In the genomic region with DNA sequence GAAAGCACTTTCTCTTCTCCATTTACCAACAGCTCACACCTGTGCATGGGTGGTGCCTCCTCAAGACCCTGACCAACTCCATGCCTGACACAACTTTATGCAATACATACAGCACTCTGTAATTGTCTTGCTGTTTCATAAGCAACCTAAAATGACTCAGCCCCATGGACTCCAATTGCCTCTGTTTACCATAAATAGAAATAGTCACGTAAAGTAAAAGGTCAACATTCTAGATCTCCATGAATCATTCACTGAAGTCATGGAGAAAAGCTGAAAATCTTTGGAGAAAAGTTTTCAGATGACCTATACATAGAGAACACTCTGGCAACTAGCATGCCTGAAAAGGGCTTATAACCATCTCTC, we compare ENCODE assay signal across 10 cellular contexts.
DNase-seq lines count a peak whose midpoint lies in the region; ATAC-seq and TF ChIP-seq lines count a peak whose summit lies in the region.
"Had no signal": no experiment of that assay in that cellular context is flagged by ENCODE, and none has a peak within 500 bp of the region (broad histone marks: within the 10 kb centered on the region; RNA-seq: fewer than 3 reads in every experiment).

No MANE protein-coding gene starts in this region.

- TF ChIP-seq POLR2A in gastrocnemius medialis (IDR thresholded peaks at IDR 0.05), result no peak

- peak overlapping the region; percentile 72 to 85 (median 80) for H3K27ac ChIP-seq in gastrocnemius medialis

- H3K36me3 ChIP-seq in gastrocnemius medialis, result no peaks in the 10 kb centered on the region

- ATAC-seq in gastrocnemius medialis (peak; percentile 80 to 91), GM18870 (IDR thresholded peaks at IDR 0.05; ENCODE audit: unreplicated experiment) (no peak), HG03045 (IDR thresholded peaks at IDR 0.05; ENCODE audit: unreplicated experiment) (no peak)

- H3K4me3 ChIP-seq in GM12865 (ENCODE audit: low read depth, low read length) (no peak overlapping the region), fibroblast of pulmonary artery (replicated peaks; ENCODE audit: low read depth, low read length) (no peak overlapping the region), gastrocnemius medialis (peak overlapping the region in 1 of 4 donors; percentile 2)

- DNase-seq in GM12865 (ENCODE audit: low read depth) (peak; percentile 11), RPMI7951 (ENCODE audit: low read depth) (peak; percentile 72), fibroblast of pulmonary artery (ENCODE audit: low read depth) (peak; percentile 93), gastrocnemius medialis (no peak), NCI-H2171 (lab: John Stamatoyannopoulos, UW) (no peak), NCI-H82 (lab: John Stamatoyannopoulos, UW) (no peak)
- DNase-seq: activated B cell treated with CpG ODN at 0.5 μM for 24 hours, MM.1S had no signal

- H3K27me3 ChIP-seq in gastrocnemius medialis, result no peaks in the 10 kb centered on the region

- in situ Hi-C loops in gastrocnemius medialis (cut with MboI; ENCODE audit: low sequenced_read_pairs in 4 of 4), result no loop called here

- no peaks in the 10 kb centered on the region for H3K9me3 ChIP-seq in gastrocnemius medialis

- peaks cover 70 to 73% of the 10 kb centered on the region in 2 donors for H3K4me1 ChIP-seq in gastrocnemius medialis

- TF ChIP-seq CTCF in GM12865 (IDR thresholded peaks at IDR 0.05; ENCODE audit: insufficient read depth, low read depth, low read length, missing control alignments) (no peak), fibroblast of pulmonary artery (IDR thresholded peaks at IDR 0.05; ENCODE audit: low read length, missing control alignments) (no peak), gastrocnemius medialis (IDR thresholded peaks at IDR 0.05 in 4 of 5, conservative IDR thresholded peaks at IDR 0.05 in 1 of 5) (no peak)

- intact Hi-C loops in gastrocnemius medialis (cut with DNase I; ENCODE audit: low total_unique reads), result loop anchor here (1.0 kb wide), 1 partner anchor 22 kb away; no protein-coding TSS in a partner anchor

Comparison
In these comparisons a context has a peak if more than half of its experiments do, and no peak if none do; other contexts are left out.
1. DNase-seq: peak in GM12865 (single experiment), RPMI7951 (single experiment) and fibroblast of pulmonary artery (single experiment); none in gastrocnemius medialis (0 of 2), NCI-H2171 (single experiment) and NCI-H82 (single experiment).
2. ATAC-seq: peak in gastrocnemius medialis (2 of 2); none in GM18870 (single experiment) and HG03045 (single experiment).